In the genomic region with DNA sequence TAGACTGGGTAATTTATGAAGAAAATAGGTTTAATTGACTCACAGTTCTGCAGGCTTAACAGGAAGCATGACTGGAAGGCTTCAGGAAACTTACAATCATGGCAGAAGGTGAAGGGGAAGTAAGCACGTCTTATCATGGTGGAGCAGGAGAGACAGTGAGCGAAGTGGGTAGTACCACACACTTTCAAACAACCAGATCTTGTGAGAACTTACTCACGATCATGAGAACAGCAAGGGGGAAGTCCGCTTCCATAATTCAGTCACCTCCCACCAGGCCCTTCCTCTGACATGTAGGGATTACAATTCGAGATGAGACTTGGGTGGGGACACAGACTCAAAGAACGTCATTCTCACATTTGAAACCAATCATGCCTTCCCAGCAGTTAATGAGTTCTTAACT, we compare ENCODE assay signal across 20 cellular contexts.
"Had no signal": no experiment of that assay in that cellular context is flagged by ENCODE, and none has a peak within 500 bp of the region (broad histone marks: within the 10 kb centered on the region; RNA-seq: fewer than 3 reads in every experiment).

No MANE protein-coding gene starts in this region.

- H3K27me3 ChIP-seq: brain microvascular endothelial cell, foreskin keratinocyte had no signal

- H3K4me3 ChIP-seq: lung had no signal

- H3K36me3 ChIP-seq: brain microvascular endothelial cell, WERI-Rb-1 had no signal

- H3K27ac Mint-ChIP-seq: activated CD8-positive, alpha-beta memory T cell treated with anti-CD3 and anti-CD28 coated beads, Interleukin-2, amount 10 ng/mL, durations not matched to agents 7 days and 5 days; activated naive CD4-positive, alpha-beta T cell treated with anti-CD3 and anti-CD28 coated beads for 36 hours; activated T-helper 2 cell treated with anti-CD3 and anti-CD28 coated beads, Interferon-gamma antibody, Interleukin-2, Interleukin-4, amounts not matched to agents 10 μg/mL and 5 μg/mL and 100 μg/mL, durations not matched to agents 14 hours and 24 hours and 36 hours; endodermal cell; mesothelial cell of epicardium; natural killer cell treated with Interleukin-12 subunit alpha and Interleukin-12 subunit beta and Interleukin-15 and Interleukin-18, amount 100 ng/mL, for 72 hours had no signal

- H3K4me1 ChIP-seq: foreskin keratinocyte, parathyroid adenoma had no signal

- H3K4me1 Mint-ChIP-seq: activated CD8-positive, alpha-beta memory T cell treated with anti-CD3 and anti-CD28 coated beads, Interleukin-2, amount 10 ng/mL, durations not matched to agents 7 days and 5 days; mesothelial cell of epicardium had no signal

- H2AFZ ChIP-seq: parathyroid adenoma had no signal

- H3K27me3 Mint-ChIP-seq: activated CD8-positive, alpha-beta memory T cell treated with anti-CD3 and anti-CD28 coated beads, Interleukin-2, amount 10 ng/mL, durations not matched to agents 7 days and 5 days; natural killer cell treated with Interleukin-12 subunit alpha and Interleukin-12 subunit beta and Interleukin-15 and Interleukin-18, amount 100 ng/mL, for 72 hours had no signal

- H3K79me2 ChIP-seq: parathyroid adenoma had no signal

- DNase-seq: activated CD4-positive, alpha-beta T cell treated with anti-CD3 and anti-CD28 coated beads, Interleukin-2, amount 50 U/mL, for 48 hours; activated CD8-positive, alpha-beta memory T cell treated with anti-CD3 and anti-CD28 coated beads, Interleukin-2, amount 10 ng/mL, durations not matched to agents 7 days and 5 days; activated naive CD4-positive, alpha-beta T cell treated with anti-CD3 and anti-CD28 coated beads for 36 hours; activated T-cell treated with anti-CD3 and anti-CD28 coated beads, Interleukin-2, amount 50 U/mL, for 1 hour; aorta; brain microvascular endothelial cell; central memory CD4-positive, alpha-beta T cell; endodermal cell; foreskin keratinocyte; glutamatergic neuron; stimulated activated naive CD4-positive, alpha-beta T cell; T-helper 9 cell; WERI-Rb-1 had no signal

- H3K4me3 Mint-ChIP-seq: activated CD8-positive, alpha-beta memory T cell treated with anti-CD3 and anti-CD28 coated beads, Interleukin-2, amount 10 ng/mL, durations not matched to agents 7 days and 5 days; activated naive CD4-positive, alpha-beta T cell treated with anti-CD3 and anti-CD28 coated beads for 36 hours; endodermal cell; mesothelial cell of epicardium had no signal

- H3K36me3 Mint-ChIP-seq: activated CD8-positive, alpha-beta memory T cell treated with anti-CD3 and anti-CD28 coated beads, Interleukin-2, amount 10 ng/mL, durations not matched to agents 7 days and 5 days; mesothelial cell of epicardium; natural killer cell treated with Interleukin-12 subunit alpha and Interleukin-12 subunit beta and Interleukin-15 and Interleukin-18, amount 100 ng/mL, for 72 hours had no signal

- H3K27ac ChIP-seq: brain microvascular endothelial cell, epithelial cell of prostate, foreskin keratinocyte, parathyroid adenoma, WERI-Rb-1 had no signal

- ATAC-seq: activated CD8-positive, alpha-beta memory T cell treated with anti-CD3 and anti-CD28 coated beads, Interleukin-2, amount 10 ng/mL, durations not matched to agents 7 days and 5 days; foreskin keratinocyte; natural killer cell treated with Interleukin-12 subunit alpha and Interleukin-12 subunit beta and Interleukin-15 and Interleukin-18, amount 100 ng/mL, for 72 hours; sciatic nerve had no signal
